In the genomic region with DNA sequence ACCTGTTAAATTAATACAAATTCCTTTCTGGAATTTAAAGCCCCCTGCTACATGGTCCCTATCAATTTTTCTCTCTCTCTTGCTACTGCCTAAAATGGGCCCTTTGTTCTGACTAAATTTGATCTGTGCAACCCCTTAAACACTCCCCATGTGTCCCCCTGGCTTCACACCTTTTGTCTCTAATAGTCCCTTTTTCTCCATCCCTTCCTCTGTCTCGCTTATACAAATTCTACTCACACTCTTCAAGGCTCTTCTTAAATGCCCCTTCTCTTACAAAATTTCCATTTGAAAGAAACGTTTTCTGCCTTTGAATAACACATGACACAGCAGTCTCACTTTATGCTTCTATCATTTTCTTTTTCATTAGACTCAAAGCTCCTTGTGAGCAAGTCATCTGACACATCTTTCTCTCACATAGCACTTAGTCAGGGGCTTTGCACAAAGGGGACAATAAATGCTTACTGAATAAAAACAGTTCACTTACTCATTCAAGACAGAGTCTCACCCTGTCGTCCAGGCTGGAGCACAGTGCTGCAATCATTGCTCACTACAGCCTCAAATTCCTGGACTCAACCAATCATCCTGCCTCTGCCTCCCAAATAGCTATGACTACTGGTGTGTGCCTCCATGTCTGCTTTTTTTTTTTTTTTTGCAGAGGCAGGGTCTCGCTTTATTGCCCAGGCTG, we compare ENCODE assay signal across 17 cellular contexts. TPM values are rescaled to one million over a fixed set of nuclear protein-coding genes. Genes with fewer than 3 reads are reported as not detected.
DNase-seq lines count a peak whose midpoint lies in the region; ATAC-seq, FAIRE-seq and TF ChIP-seq lines count a peak whose summit lies in the region.
"Had no signal": no experiment of that assay in that cellular context is flagged by ENCODE, and none has a peak within 500 bp of the region (broad histone marks: within the 10 kb centered on the region; RNA-seq: fewer than 3 reads in every experiment).

No MANE protein-coding gene starts in this region.

- no peak overlapping the region for H2BK120ac ChIP-seq in H1 (replicated peaks; ENCODE audit: low read depth, low read length)

- no peak for TF ChIP-seq RAD21 in H1 (IDR thresholded peaks at IDR 0.05 in 1 of 2, conservative IDR thresholded peaks at IDR 0.05 in 1 of 2; ENCODE audit: low read depth in 2 of 2, low read length in 2 of 2)

- peaks cover 36% of the 10 kb centered on the region for H3K4me1 ChIP-seq in GM23248 (ENCODE audit: insufficient read depth)
- H3K4me1 ChIP-seq in H1 (replicated peaks in 1 of 4; ENCODE audit: control insufficient read depth in 3 of 4, insufficient read depth in 4 of 4, low read length in 3 of 4): peaks cover 0 to 11% (median 2%) of the 10 kb centered on the region in 4 experiments; a peak in 2 of 7 replicates
- peaks cover 30% of the 10 kb centered on the region for H3K4me1 ChIP-seq in muscle layer of colon (ENCODE audit: insufficient read depth, low read length)

- H3K36me3 ChIP-seq in GM23248 (ENCODE audit: low read depth) (no peaks in the 10 kb centered on the region), H1 (ENCODE audit: control insufficient read depth in 2 of 4, insufficient read depth in 4 of 4, low read length in 3 of 4) (peaks cover 0 to 10% (median 6%) of the 10 kb centered on the region in 4 experiments; a peak in 4 of 8 replicates), muscle layer of colon (ENCODE audit: insufficient read depth, low read length) (peaks cover 6% of the 10 kb centered on the region)

- H3K4me3 Mint-ChIP-seq in stimulated activated memory B cell treated with anti-CD40 and anti-IgM and Interleukin-4, amounts not matched to agents 10 μg/mL and 1 μg/mL and 100 μg/mL, for 72 hours: no peak overlapping the region
- H3K4me3 Mint-ChIP-seq: natural killer cell had no signal

- no peak overlapping the region for H4K91ac ChIP-seq in H1 (replicated peaks; ENCODE audit: insufficient read length, low read length)

- no peaks in the 10 kb centered on the region for H3K36me3 Mint-ChIP-seq in stimulated activated memory B cell treated with anti-CD40 and anti-IgM and Interleukin-4, amounts not matched to agents 10 μg/mL and 1 μg/mL and 100 μg/mL, for 72 hours
- H3K36me3 Mint-ChIP-seq: natural killer cell had no signal

- TF ChIP-seq POLR2A in H1 (IDR thresholded peaks at IDR 0.05; ENCODE audit: control extremely low read depth in 1 of 2, low read depth in 2 of 2, low read length in 2 of 2): no peak

- TF ChIP-seq EP300 in H1 (IDR thresholded peaks at IDR 0.05; ENCODE audit: borderline replicate concordance in 1 of 2, low read depth in 2 of 2, low read length in 2 of 2): no peak

- H3K9ac ChIP-seq in GM23248 (no peak overlapping the region), H1 (replicated peaks in 1 of 4; ENCODE audit: extremely low read depth in 1 of 4, low read depth in 3 of 4, low read length in 3 of 4) (no peak overlapping the region), muscle layer of colon (ENCODE audit: low read length) (no peak overlapping the region)

- H3K79me2 ChIP-seq in GM23248 (ENCODE audit: insufficient read depth): no peaks in the 10 kb centered on the region
- H3K79me2 ChIP-seq in H1 (ENCODE audit: control insufficient read depth in 1 of 2, insufficient read depth in 2 of 2, low read length in 2 of 2): no peaks in the 10 kb centered on the region
- H3K79me2 ChIP-seq: hepatocyte had no signal

- H2AFZ ChIP-seq in GM23248: no peak overlapping the region
- H2AFZ ChIP-seq in H1 (ENCODE audit: low read length): no peak overlapping the region
- H2AFZ ChIP-seq: hepatocyte had no signal

- H3K9me3 ChIP-seq in GM23248 (ENCODE audit: low read depth) (no peaks in the 10 kb centered on the region), H1 (ENCODE audit: insufficient read depth in 2 of 2, low read depth in 1 of 2, low read length in 1 of 2) (no peaks in the 10 kb centered on the region), muscle layer of colon (ENCODE audit: low read length) (no peaks in the 10 kb centered on the region)

- H2BK20ac ChIP-seq in H1 (ENCODE audit: low read length): peak overlapping the region; percentile 67; the same call in 1 of the 2 replicates

- H2AK5ac ChIP-seq in H1 (ENCODE audit: low read depth, low read length): no peak overlapping the region

- H4K20me1 ChIP-seq in GM23248 (ENCODE audit: insufficient read depth) (no peaks in the 10 kb centered on the region), H1 (replicated peaks in 1 of 2; ENCODE audit: control insufficient read depth in 1 of 2, insufficient read depth in 2 of 2, low read length in 2 of 2) (no peaks in the 10 kb centered on the region)

- DNase-seq in GM23248 (peak; percentile 51), LHCN-M2 (ENCODE audit: low read depth) (peak; percentile 24), H1 (ENCODE audit: low read depth in 1 of 2, low spot score in 2 of 2) (no peak), coronary artery (ENCODE audit: low spot score) (no peak), HTR-8/SVneo (ENCODE audit: insufficient read length, low spot score) (no peak), H4 (ENCODE audit: low spot score) (no peak)
- DNase-seq: activated CD8-positive, alpha-beta memory T cell treated with anti-CD3 and anti-CD28 coated beads for 24 hours; activated gamma-delta T cell treated with Interleukin-2 at 50 U/mL for 16 hours; dermis blood vessel endothelial cell; left ventricle myocardium superior; MM.1S; natural killer cell; NCI-H2029 treated with DMSO at 0.1 percent for 48 hours; NCI-H526 had no signal

- 53 to 54% methylated on average over 4 of the region's 4 CpGs for WGBS in GM23248 (ENCODE audit: low coverage in 1 of 2, low lambda C conversion rate in 2 of 2, missing lambda C conversion rate in 2 of 2), 2 experiments
- WGBS in H1 (ENCODE audit: extremely low coverage in 1 of 2, insufficient coverage in 1 of 2, insufficient read length in 1 of 2, insufficient replicate concordance in 2 of 2, low coverage in 1 of 2, low lambda C conversion rate in 2 of 2, missing lambda C conversion rate in 1 of 2), 2 experiments: 37% methylated on average over 4 of the region's 4 CpGs; no CpG with 5 or more reads in 1 of the 2 experiments

- no peak overlapping the region for H3K27ac Mint-ChIP-seq in stimulated activated memory B cell treated with anti-CD40 and anti-IgM and Interleukin-4, amounts not matched to agents 10 μg/mL and 1 μg/mL and 100 μg/mL, for 72 hours
- H3K27ac Mint-ChIP-seq: natural killer cell had no signal

- H2BK5ac ChIP-seq in H1 (ENCODE audit: low read depth, low read length): peak overlapping the region; percentile 74; the same call in 1 of the 2 replicates

- H3K9me3 Mint-ChIP-seq in stimulated activated memory B cell treated with anti-CD40 and anti-IgM and Interleukin-4, amounts not matched to agents 10 μg/mL and 1 μg/mL and 100 μg/mL, for 72 hours: no peaks in the 10 kb centered on the region
- H3K9me3 Mint-ChIP-seq: natural killer cell had no signal

- no peak overlapping the region for H4K8ac ChIP-seq in H1 (ENCODE audit: extremely low read depth, insufficient read depth, low read length)

- H4K5ac ChIP-seq in H1 (ENCODE audit: insufficient read length, low read depth, low read length): peak overlapping the region; percentile 17

- FAIRE-seq in H1 (lab: Jason Lieb, UNC) (no peak), HTR-8/SVneo (lab: Jason Lieb, UNC) (no peak)

- H3K79me1 ChIP-seq in H1 (ENCODE audit: low read depth, low read length): no peaks in the 10 kb centered on the region

- no peak overlapping the region for H2BK12ac ChIP-seq in H1 (ENCODE audit: low read depth, low read length)

- in situ Hi-C loops in GM23248 (cut with MboI): loop anchor here (5.0 to 25.0 kb wide), 2 partner anchors 222 to 422 kb away; no protein-coding TSS in a partner anchor

- no peak overlapping the region; the same call in 1 of the 2 replicates for H3K18ac ChIP-seq in H1 (ENCODE audit: extremely low read depth, low read length)

- H3K4me1 Mint-ChIP-seq in stimulated activated memory B cell treated with anti-CD40 and anti-IgM and Interleukin-4, amounts not matched to agents 10 μg/mL and 1 μg/mL and 100 μg/mL, for 72 hours: peaks cover 10% of the 10 kb centered on the region
- H3K4me1 Mint-ChIP-seq: natural killer cell had no signal

- TF ChIP-seq CTCF in H1 (IDR thresholded peaks at IDR 0.05; ENCODE audit: control extremely low read depth in 1 of 3, insufficient read depth in 1 of 3, low read depth in 1 of 3, low read length in 3 of 3) (no peak), coronary artery (IDR thresholded peaks at IDR 0.05) (no peak)

- H3F3A ChIP-seq in GM23248 (ENCODE audit: insufficient read depth): peaks cover 21% of the 10 kb centered on the region

- H2BK15ac ChIP-seq in H1 (ENCODE audit: low read length): no peak overlapping the region

- peaks cover 2% of the 10 kb centered on the region; the same call in 1 of the 2 replicates for H3K23me2 ChIP-seq in H1 (ENCODE audit: low read depth, low read length)

- H3K4me2 ChIP-seq in GM23248 (ENCODE audit: unreplicated experiment): no peak overlapping the region
- H3K4me2 ChIP-seq in H1 (ENCODE audit: insufficient read depth in 1 of 2, low read depth in 2 of 2, low read length in 2 of 2): peak overlapping the region; percentile 21 to 22; a peak in 1 of 4 replicates
- H3K4me2 ChIP-seq: hepatocyte had no signal

- CTCF ChIA-PET in H1 (lab: Charles Lee; ENCODE audit: partially characterized antibody): interaction anchor here (0.7 to 1.8 kb wide), 3 partner anchors 10 to 719 kb away, joined by 3 to 5 read pairs (median 4); no protein-coding TSS in a partner anchor

- POLR2A ChIA-PET in H1 (lab: Charles Lee; ENCODE audit: partially characterized antibody): interaction anchor here (0.6 to 3.0 kb wide), 4 partner anchors 8 to 267 kb away, joined by 3 to 11 read pairs (median 3); partner anchors contain the start of genes FGD6 and VEZT

- H3K27me3 Mint-ChIP-seq in stimulated activated memory B cell treated with anti-CD40 and anti-IgM and Interleukin-4, amounts not matched to agents 10 μg/mL and 1 μg/mL and 100 μg/mL, for 72 hours: no peaks in the 10 kb centered on the region

- H3K14ac ChIP-seq in H1 (ENCODE audit: insufficient read length): no peak overlapping the region

- no peak overlapping the region for H3K23ac ChIP-seq in H1 (ENCODE audit: insufficient read length)

- H3K27me3 ChIP-seq in GM23248 (replicated peaks; ENCODE audit: insufficient read depth) (no peaks in the 10 kb centered on the region), H1 (replicated peaks in 1 of 4; ENCODE audit: control insufficient read depth in 3 of 4, extremely low read depth in 1 of 4, insufficient read depth in 3 of 4, low read length in 3 of 4) (no peaks in the 10 kb centered on the region), muscle layer of colon (ENCODE audit: control insufficient read depth in 1 of 2, insufficient read depth in 2 of 2, low read length in 2 of 2) (no peaks in the 10 kb centered on the region)
- H3K27me3 ChIP-seq: hepatocyte had no signal

- H3K27ac ChIP-seq in GM23248 (no peak overlapping the region), H1 (ENCODE audit: low read depth, low read length) (no peak overlapping the region), muscle layer of colon (ENCODE audit: low read depth, low read length) (peak overlapping the region; percentile 67), coronary artery (no peak overlapping the region)
- H3K27ac ChIP-seq: hepatocyte had no signal

- H3K4me3 ChIP-seq in GM23248: no peak overlapping the region
- H3K4me3 ChIP-seq in H1 (ENCODE audit: extremely low read depth in 1 of 4, insufficient read depth in 2 of 4, low read depth in 3 of 4, low read length in 4 of 4): no peak overlapping the region
- no peak overlapping the region for H3K4me3 ChIP-seq in muscle layer of colon (ENCODE audit: low read depth in 1 of 2, low read length in 2 of 2)
- no peak overlapping the region for H3K4me3 ChIP-seq in coronary artery
- H3K4me3 ChIP-seq: hepatocyte had no signal

- no peak overlapping the region for H3K4ac ChIP-seq in H1 (replicated peaks; ENCODE audit: insufficient read length, low read depth, low read length)

- no peaks in the 10 kb centered on the region for H3K9me2 ChIP-seq in GM23248 (ENCODE audit: insufficient read depth)

- no peak for ATAC-seq in stimulated activated memory B cell treated with anti-CD40 and anti-IgM and Interleukin-4, amounts not matched to agents 10 μg/mL and 1 μg/mL and 100 μg/mL, for 72 hours
- ATAC-seq: left ventricle myocardium superior, natural killer cell had no signal

- no peak overlapping the region for H3K56ac ChIP-seq in H1 (replicated peaks; ENCODE audit: insufficient read length, low read depth, low read length)

RNA-seq across cellular contexts. Expression of gene NR2C1, which starts 41.5 kb away (rescaled TPM):
- total RNA-seq in GM23248 (2014; rRNA removed; shearing (Covaris generic)): 19.5 and 28.0 TPM in 2 replicates
- polyA plus RNA-seq in GM23248 (2016; fragmentation: Nextera tagmentation; extraction: Ambion mirVana) (31.0 and 32.9 TPM in 2 replicates), H1 (2011; rRNA removed) (13.7 and 22.8 TPM in 2 replicates)
- 30.7 and 35.4 TPM in 2 replicates for total RNA-seq in LHCN-M2 (2014; rRNA removed)
- 11.8 TPM for polyA plus RNA-seq in LHCN-M2 (2012)
- total RNA-seq in H1 (2021; fragmentation: NEBNext Ultra II Directional; extraction: Animal tissue kit (Norgen Biotek cat#: 25700)): 39.0 and 48.3 TPM in 2 replicates
- 21.6 TPM for polyA plus RNA-seq in H1 (2011; cell fraction: cytosol; rRNA removed)
- polyA plus RNA-seq in H1 (2011; cell fraction: nucleus; rRNA removed): 34.2 TPM
- 23.2 to 45.2 TPM (median 29.8 TPM) in 4 replicates for polyA plus RNA-seq in H1 (2012, experiment 1 of 2)
- polyA plus RNA-seq in H1 (2012, experiment 2 of 2): 2.6 TPM
- 65.1 TPM for polyA plus RNA-seq in H1 (2013, experiment 1 of 2)
- 65.3 TPM for polyA plus RNA-seq in H1 (2013, experiment 2 of 2)
- 21.6 and 29.7 TPM in 2 replicates for polyA minus RNA-seq in H1 (2011; rRNA and poly(A)+ RNA removed)
- polyA minus RNA-seq in H1 (2011; cell fraction: cytosol; rRNA and poly(A)+ RNA removed): 24.1 TPM
- 45.1 TPM for polyA minus RNA-seq in H1 (2011; cell fraction: nucleus; rRNA and poly(A)+ RNA removed)
- total RNA-seq in H4 (2014; rRNA removed; shearing (Covaris generic)): 7.6 and 22.0 TPM in 2 replicates

Comparison
In these comparisons a context has a peak if more than half of its experiments do, and no peak if none do; other contexts are left out.
1. DNase-seq: peak in GM23248 (single experiment) and LHCN-M2 (single experiment); none in H1 (0 of 2), coronary artery (single experiment), HTR-8/SVneo (single experiment) and H4 (single experiment).